ENCODE assay signal across 14 cellular contexts in the genomic region with DNA sequence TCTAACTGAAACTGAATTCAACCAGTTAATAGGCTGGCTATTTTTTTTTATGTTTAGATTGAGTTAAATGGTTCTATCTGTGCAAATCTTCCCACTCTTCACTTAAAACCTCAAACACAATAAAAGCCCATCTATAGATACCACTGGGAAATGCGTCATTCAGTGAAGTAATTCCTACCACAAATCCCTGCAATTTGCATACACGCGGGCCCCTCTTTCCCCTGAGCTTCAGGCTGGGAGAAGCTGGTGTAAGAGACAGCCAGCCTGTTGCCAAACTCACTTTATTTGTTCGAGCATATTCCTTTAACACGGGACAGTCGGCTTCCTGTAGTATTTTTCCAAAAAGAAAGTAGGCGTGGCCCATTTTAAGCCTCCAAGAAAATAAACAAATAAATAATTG. TPM values are rescaled to one million over a fixed set of nuclear protein-coding genes. Genes with fewer than 3 reads are reported as not detected.
A peak's percentile ranks its signal among the peaks of the same experiment; 100 is the strongest.
DNase-seq lines count a peak whose midpoint lies in the region; ATAC-seq and TF ChIP-seq lines count a peak whose summit lies in the region.
"Had no signal": no experiment of that assay in that cellular context is flagged by ENCODE, and none has a peak within 500 bp of the region (broad histone marks: within the 10 kb centered on the region; RNA-seq: fewer than 3 reads in every experiment).

No MANE protein-coding gene starts in this region.

- intact Hi-C loops in activated CD4-positive, alpha-beta T cell treated with anti-CD3 and anti-CD28 coated beads, Interleukin-2, amount 10 ng/mL, durations not matched to agents 24 days and 14 days (cut with micrococcal nuclease): no loop called here

- H3K79me2 ChIP-seq in Loucy (ENCODE audit: insufficient read depth, low read length) (no peaks in the 10 kb centered on the region), neural progenitor cell (ENCODE audit: low read depth) (no peaks in the 10 kb centered on the region)

- H3K9me3 ChIP-seq in Loucy (ENCODE audit: insufficient read depth, low read depth, low read length) (no peaks in the 10 kb centered on the region), neural progenitor cell (ENCODE audit: low read depth) (no peaks in the 10 kb centered on the region)

- H3K36me3 ChIP-seq in Loucy (ENCODE audit: insufficient read depth, low read length) (no peaks in the 10 kb centered on the region), neural progenitor cell (no peaks in the 10 kb centered on the region)

- H4K20me1 ChIP-seq in Loucy (ENCODE audit: insufficient read depth, low read length, poor library complexity, severe bottlenecking) (no peaks in the 10 kb centered on the region), neural progenitor cell (ENCODE audit: low read depth) (no peaks in the 10 kb centered on the region)

- H3F3A ChIP-seq in Loucy (ENCODE audit: low read depth) (peaks cover 2% of the 10 kb centered on the region; the same call in 1 of the 2 replicates), neural progenitor cell (ENCODE audit: low read depth) (no peaks in the 10 kb centered on the region)

- peaks cover 27% of the 10 kb centered on the region for H3K4me1 Mint-ChIP-seq in activated CD4-positive, alpha-beta T cell treated with anti-CD3 and anti-CD28 coated beads, Interleukin-2, amount 10 ng/mL, durations not matched to agents 24 days and 14 days
- H3K4me1 Mint-ChIP-seq in activated CD4-positive, alpha-beta memory T cell treated with anti-CD3 and anti-CD28 coated beads, Interleukin-2, amount 10 ng/mL, durations not matched to agents 7 days and 5 days: peaks cover 37% of the 10 kb centered on the region
- no peaks in the 10 kb centered on the region for H3K4me1 Mint-ChIP-seq in neural progenitor cell

- POLR2A ChIA-PET in activated CD4-positive, alpha-beta memory T cell treated with anti-CD3 and anti-CD28 coated beads, Interleukin-2, amount 10 ng/mL, durations not matched to agents 7 days and 5 days (lab: Charles Lee): no interaction called here

- peak; percentile 63 for DNase-seq in activated CD4-positive, alpha-beta T cell treated with anti-CD3 and anti-CD28 coated beads, Interleukin-2, amount 10 ng/mL, durations not matched to agents 24 days and 14 days
- DNase-seq in activated CD4-positive, alpha-beta T cell treated with anti-CD3 and anti-CD28 coated beads for 1 hour: no peak
- DNase-seq in activated CD4-positive, alpha-beta memory T cell treated with anti-CD3 and anti-CD28 coated beads, Interleukin-2, amount 10 ng/mL, durations not matched to agents 7 days and 5 days: no peak
- DNase-seq in neural progenitor cell (ENCODE audit: low spot score): peak; percentile 5
- no peak for DNase-seq in NCI-H1105 treated with DMSO at 0.1 percent for 48 hours (lab: John Stamatoyannopoulos, UW)
- no peak for DNase-seq in NCI-H128 (lab: John Stamatoyannopoulos, UW; ENCODE audit: unreplicated experiment)
- DNase-seq: NCI-H187, right cardiac atrium had no signal

- peak overlapping the region; percentile 96 for H3K27ac Mint-ChIP-seq in activated CD4-positive, alpha-beta T cell treated with anti-CD3 and anti-CD28 coated beads, Interleukin-2, amount 10 ng/mL, durations not matched to agents 24 days and 14 days
- peak overlapping the region; percentile 98 for H3K27ac Mint-ChIP-seq in activated CD4-positive, alpha-beta memory T cell treated with anti-CD3 and anti-CD28 coated beads, Interleukin-2, amount 10 ng/mL, durations not matched to agents 7 days and 5 days
- no peak overlapping the region for H3K27ac Mint-ChIP-seq in neural progenitor cell
- H3K27ac Mint-ChIP-seq: type B pancreatic cell had no signal

- peaks cover 44% of the 10 kb centered on the region for H3K4me1 ChIP-seq in Loucy (ENCODE audit: insufficient read depth, low read length, poor library complexity, severe bottlenecking)
- no peaks in the 10 kb centered on the region for H3K4me1 ChIP-seq in neural progenitor cell

- peaks cover 2% of the 10 kb centered on the region for H3K27me3 Mint-ChIP-seq in activated CD4-positive, alpha-beta T cell treated with anti-CD3 and anti-CD28 coated beads, Interleukin-2, amount 10 ng/mL, durations not matched to agents 24 days and 14 days
- H3K27me3 Mint-ChIP-seq in activated CD4-positive, alpha-beta memory T cell treated with anti-CD3 and anti-CD28 coated beads, Interleukin-2, amount 10 ng/mL, durations not matched to agents 7 days and 5 days: no peaks in the 10 kb centered on the region
- H3K27me3 Mint-ChIP-seq in neural progenitor cell (ENCODE audit: insufficient read depth, low read depth): no peaks in the 10 kb centered on the region
- H3K27me3 Mint-ChIP-seq: type B pancreatic cell had no signal

- H3K9me3 Mint-ChIP-seq in activated CD4-positive, alpha-beta T cell treated with anti-CD3 and anti-CD28 coated beads, Interleukin-2, amount 10 ng/mL, durations not matched to agents 24 days and 14 days: no peaks in the 10 kb centered on the region
- peaks cover 3% of the 10 kb centered on the region for H3K9me3 Mint-ChIP-seq in activated CD4-positive, alpha-beta memory T cell treated with anti-CD3 and anti-CD28 coated beads, Interleukin-2, amount 10 ng/mL, durations not matched to agents 7 days and 5 days
- no peaks in the 10 kb centered on the region for H3K9me3 Mint-ChIP-seq in neural progenitor cell
- H3K9me3 Mint-ChIP-seq: type B pancreatic cell had no signal

- no peak for TF ChIP-seq CTCF in Loucy (conservative IDR thresholded peaks at IDR 0.05; ENCODE audit: low read length)
- no peak for TF ChIP-seq CTCF in neural progenitor cell (IDR thresholded peaks at IDR 0.05)

- peaks cover 1% of the 10 kb centered on the region for H3K36me3 Mint-ChIP-seq in activated CD4-positive, alpha-beta T cell treated with anti-CD3 and anti-CD28 coated beads, Interleukin-2, amount 10 ng/mL, durations not matched to agents 24 days and 14 days (ENCODE audit: low read depth)
- peaks cover 18% of the 10 kb centered on the region for H3K36me3 Mint-ChIP-seq in activated CD4-positive, alpha-beta memory T cell treated with anti-CD3 and anti-CD28 coated beads, Interleukin-2, amount 10 ng/mL, durations not matched to agents 7 days and 5 days (ENCODE audit: low read depth)
- no peaks in the 10 kb centered on the region for H3K36me3 Mint-ChIP-seq in neural progenitor cell
- H3K36me3 Mint-ChIP-seq: type B pancreatic cell had no signal

- H3K9me2 ChIP-seq in Loucy (replicated peaks; ENCODE audit: low read depth, low read length): no peaks in the 10 kb centered on the region

- no peak for ATAC-seq in HG03571 (IDR thresholded peaks at IDR 0.05; ENCODE audit: unreplicated experiment)
- ATAC-seq: esophagus mucosa, right cardiac atrium had no signal

- H3K27me3 ChIP-seq in Loucy (ENCODE audit: insufficient read depth, low read length, poor library complexity, severe bottlenecking) (no peaks in the 10 kb centered on the region), neural progenitor cell (no peaks in the 10 kb centered on the region)

- no peak overlapping the region for H3K27ac ChIP-seq in neural progenitor cell

- no peak overlapping the region for H2AFZ ChIP-seq in Loucy (ENCODE audit: low read length)
- no peak overlapping the region for H2AFZ ChIP-seq in neural progenitor cell (replicated peaks)

- CTCF ChIA-PET in activated CD4-positive, alpha-beta memory T cell treated with anti-CD3 and anti-CD28 coated beads, Interleukin-2, amount 10 ng/mL, durations not matched to agents 7 days and 5 days (lab: Charles Lee): no interaction called here

- peak overlapping the region; percentile 65 for H3K4me3 Mint-ChIP-seq in activated CD4-positive, alpha-beta T cell treated with anti-CD3 and anti-CD28 coated beads, Interleukin-2, amount 10 ng/mL, durations not matched to agents 24 days and 14 days
- no peak overlapping the region for H3K4me3 Mint-ChIP-seq in activated CD4-positive, alpha-beta memory T cell treated with anti-CD3 and anti-CD28 coated beads, Interleukin-2, amount 10 ng/mL, durations not matched to agents 7 days and 5 days
- no peak overlapping the region for H3K4me3 Mint-ChIP-seq in neural progenitor cell
- H3K4me3 Mint-ChIP-seq: type B pancreatic cell had no signal

- H3K9ac ChIP-seq in Loucy (ENCODE audit: low read depth, low read length, poor library complexity, severe bottlenecking) (peak overlapping the region; percentile 71), neural progenitor cell (no peak overlapping the region)

- H3K4me3 ChIP-seq in Loucy (ENCODE audit: low read length, poor library complexity, severe bottlenecking) (peak overlapping the region; percentile 65), neural progenitor cell (no peak overlapping the region)

- H3K4me2 ChIP-seq in Loucy (ENCODE audit: low read depth, low read length, poor library complexity, severe bottlenecking) (peak overlapping the region; percentile 83), neural progenitor cell (no peak overlapping the region)

RNA-seq across cellular contexts. Expression of gene MCTP2, which starts 26.0 kb away (rescaled TPM):
- 49.8 and 58.9 TPM in 2 replicates for total RNA-seq in activated CD4-positive, alpha-beta T cell treated with anti-CD3 and anti-CD28 coated beads, Interleukin-2, amount 10 ng/mL, durations not matched to agents 24 days and 14 days
- total RNA-seq in activated CD4-positive, alpha-beta memory T cell treated with anti-CD3 and anti-CD28 coated beads, Interleukin-2, amount 10 ng/mL, durations not matched to agents 7 days and 5 days: 10 to 100 TPM; 46.7 to 48.7 TPM
- total RNA-seq in neural progenitor cell (ENCODE audit: low replicate concordance): 0.17 and 0.56 TPM in 2 replicates
- total RNA-seq: G401, myocyte had no signal

Comparison
In these comparisons a context has a peak if more than half of its experiments do, and no peak if none do; other contexts are left out.
1. DNase-seq: peak in activated CD4-positive, alpha-beta T cell treated with anti-CD3 and anti-CD28 coated beads, Interleukin-2, amount 10 ng/mL, durations not matched to agents 24 days and 14 days (single experiment) and neural progenitor cell (single experiment); none in activated CD4-positive, alpha-beta T cell treated with anti-CD3 and anti-CD28 coated beads for 1 hour (single experiment), activated CD4-positive, alpha-beta memory T cell treated with anti-CD3 and anti-CD28 coated beads, Interleukin-2, amount 10 ng/mL, durations not matched to agents 7 days and 5 days (single experiment), NCI-H1105 treated with DMSO at 0.1 percent for 48 hours (single experiment) and NCI-H128 (single experiment).
2. RNA of gene MCTP2, which starts 26.0 kb away (total RNA-seq): 49.8 to 58.9 TPM in activated CD4-positive, alpha-beta T cell treated with anti-CD3 and anti-CD28 coated beads, Interleukin-2, amount 10 ng/mL, durations not matched to agents 24 days and 14 days and 46.7 to 48.7 TPM in activated CD4-positive, alpha-beta memory T cell treated with anti-CD3 and anti-CD28 coated beads, Interleukin-2, amount 10 ng/mL, durations not matched to agents 7 days and 5 days; 0.17 to 0.56 TPM in neural progenitor cell; every median in the first group is over 10 times any median in the second.